Comparison of ENCODE assay signal across 1 cellular context in genomic region chr2:148680462-148680861, GRCh38.
A peak's percentile ranks its signal among the peaks of the same experiment; 100 is the strongest.
TF ChIP-seq lines count a peak whose summit lies in the region.

No MANE protein-coding gene starts in this region.

TF ChIP-seq in K562, 482 proteins besides CTCF, POLR2A, EP300 and RAD21 (continued from another document):
- TF ChIP-seq, protein P1, sequence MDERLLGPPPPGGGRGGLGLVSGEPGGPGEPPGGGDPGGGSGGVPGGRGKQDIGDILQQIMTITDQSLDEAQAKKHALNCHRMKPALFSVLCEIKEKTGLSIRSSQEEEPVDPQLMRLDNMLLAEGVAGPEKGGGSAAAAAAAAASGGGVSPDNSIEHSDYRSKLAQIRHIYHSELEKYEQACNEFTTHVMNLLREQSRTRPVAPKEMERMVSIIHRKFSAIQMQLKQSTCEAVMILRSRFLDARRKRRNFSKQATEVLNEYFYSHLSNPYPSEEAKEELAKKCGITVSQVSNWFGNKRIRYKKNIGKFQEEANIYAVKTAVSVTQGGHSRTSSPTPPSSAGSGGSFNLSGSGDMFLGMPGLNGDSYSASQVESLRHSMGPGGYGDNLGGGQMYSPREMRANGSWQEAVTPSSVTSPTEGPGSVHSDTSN (CRISPR knock-in tag; IDR thresholded peaks at IDR 0.05; ENCODE audit: low read depth) = no peak
- TF ChIP-seq, protein P1 (tag; conservative IDR thresholded peaks at IDR 0.05; ENCODE audit: low read depth) = 0 out of 2 replicates have a peak, but pooled peaks have one; percentile 11
- TF ChIP-seq FOSL1 (tag; conservative IDR thresholded peaks at IDR 0.05) = peak; percentile 32; the same call in 1 of the 2 replicates
- no peak for TF ChIP-seq EWSR1 (IDR thresholded peaks at IDR 0.05; ENCODE audit: borderline replicate concordance, low read depth, partially characterized antibody)
- TF ChIP-seq RBFOX2 (IDR thresholded peaks at IDR 0.05; ENCODE audit: low read depth, low read length) = no peak
- no peak for TF ChIP-seq SREBF1 (IDR thresholded peaks at IDR 0.05; ENCODE audit: borderline replicate concordance, low read depth, low read length)
- no peak for TF ChIP-seq ZBTB49 (CRISPR knock-in tag; IDR thresholded peaks at IDR 0.05; ENCODE audit: borderline replicate concordance)
- TF ChIP-seq ZNF143 (CRISPR knock-in tag; IDR thresholded peaks at IDR 0.05) = no peak
TF ChIP-seq in K562: peak in this region for 4.
